ENCODE assay signal across 1 cellular context in the genomic region with DNA sequence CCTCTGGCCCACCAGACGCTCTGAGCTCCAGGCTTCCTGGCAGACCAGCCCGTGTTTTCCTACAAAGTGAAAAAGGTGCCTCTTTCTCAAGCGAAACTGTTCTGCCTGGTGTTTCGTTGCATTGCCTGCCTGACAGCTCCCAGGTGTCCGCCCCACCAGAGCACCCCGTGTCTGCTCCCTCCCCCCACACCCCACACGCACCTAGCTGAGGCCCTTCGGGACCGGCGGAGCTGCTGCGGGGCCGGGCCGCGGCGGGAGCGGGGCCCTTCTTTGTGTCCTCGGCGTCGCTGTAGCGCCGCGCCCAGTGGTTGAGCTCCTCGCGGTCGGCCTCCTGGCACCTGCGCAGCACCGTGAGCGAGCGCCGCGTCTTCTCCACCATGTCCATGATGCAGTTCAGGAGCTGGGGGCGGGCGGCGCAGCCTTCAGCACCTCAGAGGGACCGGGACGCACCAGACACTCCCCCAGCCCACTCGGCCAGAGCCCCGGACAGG.
TF ChIP-seq lines count a peak whose summit lies in the region.

No MANE protein-coding gene starts in this region.

TF ChIP-seq in SK-N-SH, 30 proteins besides CTCF, POLR2A, EP300 and RAD21:
- TF ChIP-seq NRF1 (IDR thresholded peaks at IDR 0.05; ENCODE audit: low read depth, low read length) (no peak), ELF1 (IDR thresholded peaks at IDR 0.05) (no peak), MXI1 (IDR thresholded peaks at IDR 0.05; ENCODE audit: low read depth, low read length) (no peak), GATA2 (CRISPR knock-in tag; IDR thresholded peaks at IDR 0.05) (no peak), RCOR1 (IDR thresholded peaks at IDR 0.05; ENCODE audit: low read length) (no peak), FOSL2 (IDR thresholded peaks at IDR 0.05; ENCODE audit: borderline replicate concordance, low read depth) (no peak)
- TF ChIP-seq, protein P1, sequence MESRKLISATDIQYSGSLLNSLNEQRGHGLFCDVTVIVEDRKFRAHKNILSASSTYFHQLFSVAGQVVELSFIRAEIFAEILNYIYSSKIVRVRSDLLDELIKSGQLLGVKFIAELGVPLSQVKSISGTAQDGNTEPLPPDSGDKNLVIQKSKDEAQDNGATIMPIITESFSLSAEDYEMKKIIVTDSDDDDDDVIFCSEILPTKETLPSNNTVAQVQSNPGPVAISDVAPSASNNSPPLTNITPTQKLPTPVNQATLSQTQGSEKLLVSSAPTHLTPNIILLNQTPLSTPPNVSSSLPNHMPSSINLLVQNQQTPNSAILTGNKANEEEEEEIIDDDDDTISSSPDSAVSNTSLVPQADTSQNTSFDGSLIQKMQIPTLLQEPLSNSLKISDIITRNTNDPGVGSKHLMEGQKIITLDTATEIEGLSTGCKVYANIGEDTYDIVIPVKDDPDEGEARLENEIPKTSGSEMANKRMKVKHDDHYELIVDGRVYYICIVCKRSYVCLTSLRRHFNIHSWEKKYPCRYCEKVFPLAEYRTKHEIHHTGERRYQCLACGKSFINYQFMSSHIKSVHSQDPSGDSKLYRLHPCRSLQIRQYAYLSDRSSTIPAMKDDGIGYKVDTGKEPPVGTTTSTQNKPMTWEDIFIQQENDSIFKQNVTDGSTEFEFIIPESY (IDR thresholded peaks at IDR 0.05; ENCODE audit: borderline replicate concordance, low read depth), result no peak
- TF ChIP-seq, protein P2, sequence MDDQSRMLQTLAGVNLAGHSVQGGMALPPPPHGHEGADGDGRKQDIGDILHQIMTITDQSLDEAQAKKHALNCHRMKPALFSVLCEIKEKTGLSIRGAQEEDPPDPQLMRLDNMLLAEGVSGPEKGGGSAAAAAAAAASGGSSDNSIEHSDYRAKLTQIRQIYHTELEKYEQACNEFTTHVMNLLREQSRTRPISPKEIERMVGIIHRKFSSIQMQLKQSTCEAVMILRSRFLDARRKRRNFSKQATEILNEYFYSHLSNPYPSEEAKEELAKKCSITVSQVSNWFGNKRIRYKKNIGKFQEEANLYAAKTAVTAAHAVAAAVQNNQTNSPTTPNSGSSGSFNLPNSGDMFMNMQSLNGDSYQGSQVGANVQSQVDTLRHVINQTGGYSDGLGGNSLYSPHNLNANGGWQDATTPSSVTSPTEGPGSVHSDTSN (IDR thresholded peaks at IDR 0.05), result no peak
